In the genomic region with DNA sequence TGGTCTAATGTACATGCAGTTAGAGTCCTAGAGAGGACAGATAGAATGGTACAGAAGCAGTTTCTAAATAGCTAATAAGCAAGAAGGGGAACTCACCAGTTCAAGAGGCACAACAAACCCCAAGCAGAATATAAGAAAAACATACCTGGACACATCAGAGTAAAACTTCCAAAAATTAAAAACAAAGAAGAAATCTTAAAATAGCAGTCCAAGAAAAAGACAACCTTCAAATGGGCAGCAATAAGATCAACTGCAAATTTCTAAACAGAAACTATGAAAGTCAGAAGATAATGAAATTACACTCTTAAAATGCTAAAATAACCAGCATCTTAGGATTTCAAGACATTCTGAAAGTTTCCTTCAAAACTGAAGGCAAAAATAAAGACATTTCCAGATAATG, we compare ENCODE assay signal across 25 cellular contexts.
"Had no signal": no experiment of that assay in that cellular context is flagged by ENCODE, and none has a peak within 500 bp of the region (broad histone marks: within the 10 kb centered on the region; RNA-seq: fewer than 3 reads in every experiment).

No MANE protein-coding gene starts in this region.

- ATAC-seq: activated CD4-positive, alpha-beta T cell treated with anti-CD3 and anti-CD28 coated beads for 36 hours; effector memory CD8-positive, alpha-beta T cell; esophagus mucosa; left lobe of liver; naive thymus-derived CD8-positive, alpha-beta T cell; stimulated activated naive CD8-positive, alpha-beta T cell treated with anti-CD3 and anti-CD28 coated beads, Interleukin-15, amount 100 ng/mL, for 72 hours had no signal

- H3K9me3 Mint-ChIP-seq: activated naive CD4-positive, alpha-beta T cell treated with anti-CD3 and anti-CD28 coated beads for 36 hours; activated naive CD8-positive, alpha-beta T cell treated with anti-CD3 and anti-CD28 coated beads, Interleukin-2, amount 10 ng/mL, durations not matched to agents 7 days and 5 days; activated T-cell treated with anti-CD3 and anti-CD28 coated beads, Interleukin-2, amount 50 U/mL, for 24 hours; central memory CD8-positive, alpha-beta T cell; effector memory CD8-positive, alpha-beta T cell; immature natural killer cell had no signal

- H3K27ac Mint-ChIP-seq: activated CD4-positive, alpha-beta T cell treated with anti-CD3 and anti-CD28 coated beads for 36 hours; activated naive CD4-positive, alpha-beta T cell treated with anti-CD3 and anti-CD28 coated beads for 36 hours; activated naive CD8-positive, alpha-beta T cell treated with anti-CD3 and anti-CD28 coated beads, Interleukin-2, amount 10 ng/mL, durations not matched to agents 7 days and 5 days; activated T-cell treated with anti-CD3 and anti-CD28 coated beads, Interleukin-2, amount 50 U/mL, for 24 hours; effector memory CD8-positive, alpha-beta T cell; immature natural killer cell; stimulated activated naive CD8-positive, alpha-beta T cell treated with anti-CD3 and anti-CD28 coated beads, Interleukin-15, amount 100 ng/mL, for 72 hours had no signal

- H3K27ac ChIP-seq: breast epithelium, colonic mucosa, dorsolateral prefrontal cortex, ovary, prostate gland, tibial artery had no signal

- H3K27me3 Mint-ChIP-seq: activated CD4-positive, alpha-beta T cell treated with anti-CD3 and anti-CD28 coated beads for 36 hours; activated naive CD8-positive, alpha-beta T cell treated with anti-CD3 and anti-CD28 coated beads, Interleukin-2, amount 10 ng/mL, durations not matched to agents 7 days and 5 days; activated T-cell treated with anti-CD3 and anti-CD28 coated beads, Interleukin-2, amount 50 U/mL, for 24 hours; naive thymus-derived CD8-positive, alpha-beta T cell; stimulated activated naive CD8-positive, alpha-beta T cell treated with anti-CD3 and anti-CD28 coated beads, Interleukin-15, amount 100 ng/mL, for 72 hours had no signal

- H3K9me3 ChIP-seq: breast epithelium, colonic mucosa, ovary, prostate gland, tibial artery had no signal

- H3K4me1 ChIP-seq: breast epithelium, colonic mucosa, prostate gland had no signal

- DNase-seq: activated CD4-positive, alpha-beta T cell treated with anti-CD3 and anti-CD28 coated beads for 36 hours; activated CD4-positive, alpha-beta T cell treated with anti-CD3 and anti-CD28 coated beads, Interleukin-2, amount 50 U/mL, for 4 hours; activated CD8-positive, alpha-beta memory T cell treated with anti-CD3 and anti-CD28 coated beads for 24 hours; activated CD8-positive, alpha-beta memory T cell treated with anti-CD3 and anti-CD28 coated beads, Interleukin-2, amount 50 U/mL, for 4 hours; activated naive CD4-positive, alpha-beta T cell treated with anti-CD3 and anti-CD28 coated beads for 36 hours; activated naive CD8-positive, alpha-beta T cell treated with anti-CD3 and anti-CD28 coated beads, Interleukin-2, amount 10 ng/mL, durations not matched to agents 7 days and 5 days; activated T-cell treated with anti-CD3 and anti-CD28 coated beads, Interleukin-2, amount 50 U/mL, for 24 hours; amniotic stem cell; colonic mucosa; dorsolateral prefrontal cortex; effector memory CD8-positive, alpha-beta T cell; foreskin melanocyte; immature natural killer cell; naive thymus-derived CD8-positive, alpha-beta T cell; ovary; stimulated activated CD4-positive, alpha-beta T cell treated with anti-CD3 and anti-CD28 coated beads, Interleukin-4, amount 100 ng/mL, for 4 hours; stimulated activated naive CD8-positive, alpha-beta T cell treated with anti-CD3 and anti-CD28 coated beads, Interleukin-15, amount 100 ng/mL, for 72 hours; tibial artery had no signal

- H3K4me3 ChIP-seq: breast epithelium, colonic mucosa, dorsolateral prefrontal cortex, lung, ovary, prostate gland, tibial artery had no signal

- H3K4me1 Mint-ChIP-seq: central memory CD8-positive, alpha-beta T cell had no signal

- FAIRE-seq: endothelial cell of umbilical vein had no signal

- H3K36me3 Mint-ChIP-seq: immature natural killer cell had no signal

- H3K4me3 Mint-ChIP-seq: activated CD4-positive, alpha-beta T cell treated with anti-CD3 and anti-CD28 coated beads for 36 hours; activated naive CD4-positive, alpha-beta T cell treated with anti-CD3 and anti-CD28 coated beads for 36 hours; activated naive CD8-positive, alpha-beta T cell treated with anti-CD3 and anti-CD28 coated beads, Interleukin-2, amount 10 ng/mL, durations not matched to agents 7 days and 5 days; activated T-cell treated with anti-CD3 and anti-CD28 coated beads, Interleukin-2, amount 50 U/mL, for 24 hours; central memory CD8-positive, alpha-beta T cell; effector memory CD8-positive, alpha-beta T cell; immature natural killer cell; stimulated activated naive CD8-positive, alpha-beta T cell treated with anti-CD3 and anti-CD28 coated beads, Interleukin-15, amount 100 ng/mL, for 72 hours had no signal

- H3K36me3 ChIP-seq: breast epithelium, colonic mucosa, ovary, prostate gland, tibial artery had no signal
